21 cellular contexts compared by ENCODE assay signal in genomic region chr5:162911873-162912272, GRCh38.
A peak's percentile ranks its signal among the peaks of the same experiment; 100 is the strongest.
DNase-seq lines count a peak whose midpoint lies in the region; ATAC-seq and TF ChIP-seq lines count a peak whose summit lies in the region.
"Had no signal": no experiment of that assay in that cellular context is flagged by ENCODE, and none has a peak within 500 bp of the region (broad histone marks: within the 10 kb centered on the region; RNA-seq: fewer than 3 reads in every experiment).

No MANE protein-coding gene starts in this region.

- H3K36me3 ChIP-seq in RWPE2 (ENCODE audit: low read depth) (no peaks in the 10 kb centered on the region), transverse colon (no peaks in the 10 kb centered on the region)

- H3K9me3 Mint-ChIP-seq in nephron progenitor cell, result no peaks in the 10 kb centered on the region
- H3K9me3 Mint-ChIP-seq: GM23338 had no signal

- no peak for TF ChIP-seq EP300 in transverse colon (IDR thresholded peaks at IDR 0.05; ENCODE audit: low read depth)

- TF ChIP-seq POLR2A in transverse colon (IDR thresholded peaks at IDR 0.05), result no peak

- peak; percentile 3 to 30 for DNase-seq in NCI-H446 (lab: John Stamatoyannopoulos, UW)
- DNase-seq in RWPE2 (ENCODE audit: low spot score), result no peak
- no peak for DNase-seq in nephron progenitor cell
- DNase-seq in NOMO-1 (lab: John Stamatoyannopoulos, UW; ENCODE audit: unreplicated experiment in 2 of 2), result no peak
- DNase-seq in transverse colon, result no peak
- DNase-seq: ACHN; AML-193; Caco-2; CD4-positive, alpha-beta T cell; DMS79 treated with DMSO at 0.1 percent for 48 hours; EL; H7; HFFc6; KBM-7 had no signal

- TF ChIP-seq CTCF in RWPE2 (IDR thresholded peaks at IDR 0.05; ENCODE audit: poor library complexity, severe bottlenecking), result no peak
- TF ChIP-seq CTCF in nephron progenitor cell (IDR thresholded peaks at IDR 0.05), result no peak
- no peak for TF ChIP-seq CTCF in transverse colon (IDR thresholded peaks at IDR 0.05)

- H3K4me3 Mint-ChIP-seq in nephron progenitor cell, result no peak overlapping the region
- H3K4me3 Mint-ChIP-seq: CD4-positive, alpha-beta T cell; GM23338; HFFc6; IgD-negative memory B cell had no signal

- H3K27me3 ChIP-seq in RWPE2 (ENCODE audit: insufficient read depth, poor library complexity, severe bottlenecking) (peaks cover 20% of the 10 kb centered on the region), transverse colon (no peaks in the 10 kb centered on the region)

- 44 to 50% methylated on average over 2 of the region's 2 CpGs for WGBS in transverse colon (ENCODE audit: low coverage in 1 of 2), 2 donors

- peak overlapping the region; percentile 9 for H3K27ac Mint-ChIP-seq in nephron progenitor cell
- H3K27ac Mint-ChIP-seq: CD4-positive, alpha-beta T cell; GM23338; HFFc6; IgD-negative memory B cell had no signal

- H3K4me1 ChIP-seq in RWPE2 (ENCODE audit: insufficient read depth, poor library complexity, severe bottlenecking) (no peaks in the 10 kb centered on the region), transverse colon (no peaks in the 10 kb centered on the region)
- H3K4me1 ChIP-seq: Caco-2 had no signal

- in situ Hi-C loops in transverse colon (cut with MboI; ENCODE audit: low pct_ligation_motif_present in 1 of 4, low pct_unique_long_range_greater_than_20kb in 1 of 4, low sequenced_read_pairs in 3 of 4), result no loop called here

- H3K36me3 Mint-ChIP-seq in nephron progenitor cell (ENCODE audit: low read depth), result no peaks in the 10 kb centered on the region
- H3K36me3 Mint-ChIP-seq: IgD-negative memory B cell had no signal

- intact Hi-C loops in transverse colon (cut with DNase I; ENCODE audit: low total_unique reads), result no loop called here

- ATAC-seq in GM18868 (IDR thresholded peaks at IDR 0.05; ENCODE audit: unreplicated experiment) (peak; percentile 59), RWPE2 (ENCODE audit: low read depth) (peak; percentile 36; the same call in 2 of the 3 replicates), GM19455 (IDR thresholded peaks at IDR 0.05; ENCODE audit: unreplicated experiment) (no peak)
- ATAC-seq: GM23338, HCT116, HepG2 had no signal

- H3K9me3 ChIP-seq in RWPE2 (ENCODE audit: severe bottlenecking), result no peaks in the 10 kb centered on the region
- H3K9me3 ChIP-seq in transverse colon, result no peaks in the 10 kb centered on the region
- H3K9me3 ChIP-seq: Caco-2 had no signal

- peaks cover 4% of the 10 kb centered on the region for H3K27me3 Mint-ChIP-seq in nephron progenitor cell (ENCODE audit: low read depth, poor library complexity)
- H3K27me3 Mint-ChIP-seq: CD4-positive, alpha-beta T cell; IgD-negative memory B cell had no signal

- H3K4me1 Mint-ChIP-seq in nephron progenitor cell, result peaks cover 14% of the 10 kb centered on the region
- H3K4me1 Mint-ChIP-seq: GM23338, IgD-negative memory B cell had no signal

- no peak overlapping the region for H3K4me3 ChIP-seq in RWPE2 (ENCODE audit: severe bottlenecking)
- H3K4me3 ChIP-seq in transverse colon, result no peak overlapping the region
- H3K4me3 ChIP-seq: GM23338 had no signal

- H3K27ac ChIP-seq in RWPE2 (ENCODE audit: poor library complexity, severe bottlenecking) (no peak overlapping the region), transverse colon (no peak overlapping the region)
- H3K27ac ChIP-seq: C4-2B had no signal

Comparison
In these comparisons a context has a peak if more than half of its experiments do, and no peak if none do; other contexts are left out.
1. DNase-seq: peak in NCI-H446 (2 of 2); none in RWPE2 (single experiment), nephron progenitor cell (single experiment), NOMO-1 (0 of 2) and transverse colon (single experiment).